12 cellular contexts compared by ENCODE assay signal in the genomic region with DNA sequence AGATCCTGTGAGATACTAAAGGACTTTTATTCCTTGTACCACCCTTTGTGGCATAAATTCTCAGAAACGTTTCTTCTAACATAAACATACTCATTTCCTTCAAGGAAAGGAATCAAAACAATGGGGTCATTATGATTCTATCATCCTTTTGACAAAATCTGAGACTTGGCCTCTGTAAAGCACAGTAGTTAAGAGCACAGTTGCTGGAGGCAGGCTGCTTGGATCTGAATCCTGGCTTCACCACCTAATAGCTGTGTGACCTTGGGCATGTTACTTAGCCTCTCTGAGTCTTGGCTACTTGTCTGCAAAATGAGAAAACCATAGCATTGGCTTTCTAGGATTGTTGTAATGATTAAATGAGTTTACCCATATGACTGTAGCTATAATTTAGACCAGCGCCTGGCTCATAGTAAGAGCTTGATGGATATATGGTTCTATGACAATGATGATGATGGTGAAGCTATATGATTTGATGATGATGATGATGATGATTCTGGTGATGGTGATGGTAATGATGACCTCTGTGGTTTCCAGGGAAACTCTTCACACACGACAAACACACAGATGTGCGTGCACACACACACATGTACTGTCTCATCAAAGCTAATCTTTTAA. TPM values are rescaled to one million over a fixed set of nuclear protein-coding genes. Genes with fewer than 3 reads are reported as not detected.
DNase-seq lines count a peak whose midpoint lies in the region; ATAC-seq lines count a peak whose summit lies in the region.
"Had no signal": no experiment of that assay in that cellular context is flagged by ENCODE, and none has a peak within 500 bp of the region (broad histone marks: within the 10 kb centered on the region; RNA-seq: fewer than 3 reads in every experiment).

No MANE protein-coding gene starts in this region.

- no peaks in the 10 kb centered on the region for H3K36me3 Mint-ChIP-seq in activated CD8-positive, alpha-beta memory T cell treated with anti-CD3 and anti-CD28 coated beads, Interleukin-2, amount 10 ng/mL, durations not matched to agents 7 days and 5 days
- no peaks in the 10 kb centered on the region for H3K36me3 Mint-ChIP-seq in T-helper 17 cell (ENCODE audit: low read depth)

- DNase-seq in activated CD8-positive, alpha-beta memory T cell treated with anti-CD3 and anti-CD28 coated beads, Interleukin-2, amount 10 ng/mL, durations not matched to agents 7 days and 5 days = no peak
- DNase-seq in activated CD8-positive, alpha-beta memory T cell treated with anti-CD3 and anti-CD28 coated beads, Interleukin-2, amount 50 U/mL, for 4 hours = no peak
- DNase-seq in T-helper 17 cell (no peak), epithelial cell of prostate (ENCODE audit: low read depth, low spot score) (no peak), cortex of kidney (lab: John Stamatoyannopoulos, UW) (no peak), 8988T (no peak)
- no peak for DNase-seq in stimulated activated naive CD8-positive, alpha-beta T cell treated with anti-CD3 and anti-CD28 coated beads, Interleukin-15, Interleukin-2, amounts not matched to agents 100 U/mL and 50 U/mL, for 24 hours
- DNase-seq: Karpas-422, lower lobe of right lung, NCI-H2081, occipital lobe had no signal

- H3K9me3 ChIP-seq in T-helper 17 cell (ENCODE audit: control insufficient read depth, low read length, poor library complexity, severe bottlenecking) = no peaks in the 10 kb centered on the region
- H3K9me3 ChIP-seq: lower lobe of right lung had no signal

- no peaks in the 10 kb centered on the region for H3K27me3 Mint-ChIP-seq in activated CD8-positive, alpha-beta memory T cell treated with anti-CD3 and anti-CD28 coated beads, Interleukin-2, amount 10 ng/mL, durations not matched to agents 7 days and 5 days
- H3K27me3 Mint-ChIP-seq in T-helper 17 cell = no peaks in the 10 kb centered on the region

- no peaks in the 10 kb centered on the region for H3K9me3 Mint-ChIP-seq in activated CD8-positive, alpha-beta memory T cell treated with anti-CD3 and anti-CD28 coated beads, Interleukin-2, amount 10 ng/mL, durations not matched to agents 7 days and 5 days (ENCODE audit: low read depth)

- ATAC-seq in activated CD8-positive, alpha-beta memory T cell treated with anti-CD3 and anti-CD28 coated beads, Interleukin-2, amount 10 ng/mL, durations not matched to agents 7 days and 5 days = peak; percentile 40
- ATAC-seq in T-helper 17 cell (peak; percentile 14), HG03354 (IDR thresholded peaks at IDR 0.05; ENCODE audit: poor library complexity, severe bottlenecking, unreplicated experiment) (no peak)
- peak; percentile 1 for ATAC-seq in stimulated activated naive CD8-positive, alpha-beta T cell treated with anti-CD3 and anti-CD28 coated beads, Interleukin-15, Interleukin-2, amounts not matched to agents 100 U/mL and 50 U/mL, for 24 hours

- H3K27ac ChIP-seq in epithelial cell of prostate = peak overlapping the region; percentile 89
- H3K27ac ChIP-seq: lower lobe of right lung had no signal

- no peak overlapping the region for H3K4me3 Mint-ChIP-seq in activated CD8-positive, alpha-beta memory T cell treated with anti-CD3 and anti-CD28 coated beads, Interleukin-2, amount 10 ng/mL, durations not matched to agents 7 days and 5 days
- peak overlapping the region; percentile 43 for H3K4me3 Mint-ChIP-seq in T-helper 17 cell

- CTCF ChIA-PET in activated CD8-positive, alpha-beta memory T cell treated with anti-CD3 and anti-CD28 coated beads, Interleukin-2, amount 10 ng/mL, durations not matched to agents 7 days and 5 days (lab: Charles Lee) = interaction anchor here (0.8 to 2.5 kb wide), 5 partner anchors 74 to 547 kb away, joined by 3 to 8 read pairs (median 4); no protein-coding TSS in a partner anchor

- peaks cover 24% of the 10 kb centered on the region for H3K4me1 Mint-ChIP-seq in activated CD8-positive, alpha-beta memory T cell treated with anti-CD3 and anti-CD28 coated beads, Interleukin-2, amount 10 ng/mL, durations not matched to agents 7 days and 5 days
- H3K4me1 Mint-ChIP-seq in T-helper 17 cell = peaks cover 34% of the 10 kb centered on the region

- H3K27ac Mint-ChIP-seq in activated CD8-positive, alpha-beta memory T cell treated with anti-CD3 and anti-CD28 coated beads, Interleukin-2, amount 10 ng/mL, durations not matched to agents 7 days and 5 days = peak overlapping the region; percentile 13
- peak overlapping the region; percentile 46 for H3K27ac Mint-ChIP-seq in T-helper 17 cell

RNA-seq across cellular contexts. Expression of a gene that starts 6.1 kb away (rescaled TPM):
- not detected for total RNA-seq in activated CD8-positive, alpha-beta memory T cell treated with anti-CD3 and anti-CD28 coated beads, Interleukin-2, amount 10 ng/mL, durations not matched to agents 7 days and 5 days
- not detected for total RNA-seq in T-helper 17 cell
- total RNA-seq: lower lobe of right lung had no signal

RNA-seq across cellular contexts. Expression of a gene that starts 20.9 kb away (rescaled TPM):
- not detected for total RNA-seq in activated CD8-positive, alpha-beta memory T cell treated with anti-CD3 and anti-CD28 coated beads, Interleukin-2, amount 10 ng/mL, durations not matched to agents 7 days and 5 days
- not detected for total RNA-seq in T-helper 17 cell
- total RNA-seq: lower lobe of right lung, occipital lobe had no signal

RNA-seq across cellular contexts. Expression of a gene that starts 21.4 kb away (rescaled TPM):
- total RNA-seq in activated CD8-positive, alpha-beta memory T cell treated with anti-CD3 and anti-CD28 coated beads, Interleukin-2, amount 10 ng/mL, durations not matched to agents 7 days and 5 days = not detected
- not detected for total RNA-seq in T-helper 17 cell
- total RNA-seq: lower lobe of right lung had no signal

RNA-seq across cellular contexts. Expression of a gene that starts 33.9 kb away (rescaled TPM):
- total RNA-seq in activated CD8-positive, alpha-beta memory T cell treated with anti-CD3 and anti-CD28 coated beads, Interleukin-2, amount 10 ng/mL, durations not matched to agents 7 days and 5 days = not detected
- total RNA-seq in T-helper 17 cell = not detected
- total RNA-seq: lower lobe of right lung, occipital lobe had no signal

RNA-seq across cellular contexts. Expression of a gene that starts 37.3 kb away (rescaled TPM):
- not detected for total RNA-seq in activated CD8-positive, alpha-beta memory T cell treated with anti-CD3 and anti-CD28 coated beads, Interleukin-2, amount 10 ng/mL, durations not matched to agents 7 days and 5 days
- not detected for total RNA-seq in T-helper 17 cell
- total RNA-seq: lower lobe of right lung, occipital lobe had no signal
